ENCODE assay signal across 8 cellular contexts in the genomic region with DNA sequence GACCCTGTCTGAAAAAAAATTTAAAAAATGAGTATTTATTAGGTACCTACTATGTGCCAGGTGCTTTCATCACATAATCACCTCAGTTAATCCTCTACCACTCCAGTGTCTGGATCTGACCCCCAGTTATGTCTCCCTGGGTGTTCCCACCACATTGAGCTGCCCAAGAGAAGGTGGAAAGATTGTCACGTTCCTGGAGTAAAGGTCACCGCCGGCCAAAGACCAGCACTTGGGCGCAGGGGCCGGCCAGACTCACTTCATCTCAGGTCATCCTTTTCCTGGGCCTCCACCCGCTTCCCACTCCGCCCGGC. TPM values are rescaled to one million over a fixed set of nuclear protein-coding genes. Genes with fewer than 3 reads are reported as not detected.
DNase-seq lines count a peak whose midpoint lies in the region; TF ChIP-seq lines count a peak whose summit lies in the region.

No MANE protein-coding gene starts in this region.

- H3K79me2 ChIP-seq in hepatocyte (peaks cover 19% of the 10 kb centered on the region), smooth muscle cell (ENCODE audit: low read depth) (peaks cover 9% of the 10 kb centered on the region)

- H3K9me2 ChIP-seq in hepatocyte (replicated peaks; ENCODE audit: insufficient read depth), result no peaks in the 10 kb centered on the region

- POLR2A ChIA-PET in activated CD4-positive, alpha-beta memory T cell treated with anti-CD3 and anti-CD28 coated beads, Interleukin-2, amount 10 ng/mL, durations not matched to agents 7 days and 5 days (lab: Charles Lee), result interaction anchor here (0.7 to 6.0 kb wide), 31 partner anchors 9 to 497 kb away, joined by 3 to 62 read pairs (median 5); a partner anchor contains a TSS

- peaks cover 26% of the 10 kb centered on the region for H3K36me3 Mint-ChIP-seq in activated CD4-positive, alpha-beta memory T cell treated with anti-CD3 and anti-CD28 coated beads, Interleukin-2, amount 10 ng/mL, durations not matched to agents 7 days and 5 days (ENCODE audit: low read depth)

- in situ Hi-C loops in HAP-1 (cut with MboI; ENCODE audit: low sequenced_read_pairs), result no loop called here

- H3K4me3 Mint-ChIP-seq in activated CD4-positive, alpha-beta memory T cell treated with anti-CD3 and anti-CD28 coated beads, Interleukin-2, amount 10 ng/mL, durations not matched to agents 7 days and 5 days, result peak overlapping the region; percentile 96

- peak overlapping the region; percentile 89 for H3K27ac Mint-ChIP-seq in activated CD4-positive, alpha-beta memory T cell treated with anti-CD3 and anti-CD28 coated beads, Interleukin-2, amount 10 ng/mL, durations not matched to agents 7 days and 5 days

- no peak for DNase-seq in HAP-1 (ENCODE audit: low spot score in 2 of 2)
- DNase-seq in activated CD4-positive, alpha-beta memory T cell treated with anti-CD3 and anti-CD28 coated beads, Interleukin-2, amount 10 ng/mL, durations not matched to agents 7 days and 5 days, result no peak
- peak; percentile 46 for DNase-seq in hepatocyte (ENCODE audit: low spot score)
- no peak for DNase-seq in smooth muscle cell (lab: John Stamatoyannopoulos, UW; ENCODE audit: unreplicated experiment)
- no peak for DNase-seq in GOT3 (lab: John Stamatoyannopoulos, UW)
- DNase-seq in GM20000 (ENCODE audit: low spot score), result no peak
- no peak for DNase-seq in HK-2 (ENCODE audit: unreplicated experiment)
- DNase-seq in NCI-H128 (lab: John Stamatoyannopoulos, UW; ENCODE audit: unreplicated experiment), result no peak

- H4K20me1 ChIP-seq in hepatocyte (ENCODE audit: insufficient read depth, poor library complexity, severe bottlenecking) (no peaks in the 10 kb centered on the region), smooth muscle cell (ENCODE audit: low read depth) (no peaks in the 10 kb centered on the region)

- no peaks in the 10 kb centered on the region for H3K9me3 Mint-ChIP-seq in activated CD4-positive, alpha-beta memory T cell treated with anti-CD3 and anti-CD28 coated beads, Interleukin-2, amount 10 ng/mL, durations not matched to agents 7 days and 5 days

- H3K9me3 ChIP-seq in HAP-1 (no peaks in the 10 kb centered on the region), hepatocyte (ENCODE audit: low read depth) (no peaks in the 10 kb centered on the region), smooth muscle cell (replicated peaks; ENCODE audit: low read depth) (no peaks in the 10 kb centered on the region)

- H3K4me2 ChIP-seq in hepatocyte, result peak overlapping the region; percentile 85
- H3K4me2 ChIP-seq in smooth muscle cell, result peak overlapping the region; percentile 95

- no peaks in the 10 kb centered on the region for H3F3A ChIP-seq in smooth muscle cell (ENCODE audit: low read depth)

- peaks cover 49% of the 10 kb centered on the region for H3K4me1 Mint-ChIP-seq in activated CD4-positive, alpha-beta memory T cell treated with anti-CD3 and anti-CD28 coated beads, Interleukin-2, amount 10 ng/mL, durations not matched to agents 7 days and 5 days

- no peaks in the 10 kb centered on the region for H3K27me3 Mint-ChIP-seq in activated CD4-positive, alpha-beta memory T cell treated with anti-CD3 and anti-CD28 coated beads, Interleukin-2, amount 10 ng/mL, durations not matched to agents 7 days and 5 days

- TF ChIP-seq CTCF in hepatocyte (IDR thresholded peaks at IDR 0.05; ENCODE audit: poor library complexity) (no peak), smooth muscle cell (IDR thresholded peaks at IDR 0.05; ENCODE audit: borderline replicate concordance, insufficient read depth, poor library complexity, severe bottlenecking) (no peak), GM20000 (IDR thresholded peaks at IDR 0.05; ENCODE audit: extremely low read depth, missing control alignments) (no peak)

- CTCF ChIA-PET in activated CD4-positive, alpha-beta memory T cell treated with anti-CD3 and anti-CD28 coated beads, Interleukin-2, amount 10 ng/mL, durations not matched to agents 7 days and 5 days (lab: Charles Lee), result interaction anchor here (1.2 to 1.6 kb wide), 6 partner anchors 12 to 145 kb away, joined by 3 to 7 read pairs (median 4); a partner anchor contains a TSS

- H3K27me3 ChIP-seq in HAP-1 (ENCODE audit: low read depth) (no peaks in the 10 kb centered on the region), hepatocyte (no peaks in the 10 kb centered on the region), smooth muscle cell (ENCODE audit: low read depth) (no peaks in the 10 kb centered on the region)

- peaks cover 6% of the 10 kb centered on the region; the same call in 1 of the 2 replicates for H3K4me1 ChIP-seq in HAP-1
- peaks cover 14% of the 10 kb centered on the region for H3K4me1 ChIP-seq in hepatocyte (ENCODE audit: insufficient read depth)
- peaks cover 6% of the 10 kb centered on the region for H3K4me1 ChIP-seq in smooth muscle cell (ENCODE audit: low read depth)

- H3K9ac ChIP-seq in smooth muscle cell (ENCODE audit: low read depth), result peak overlapping the region; percentile 78

- WGBS in hepatocyte (ENCODE audit: low lambda C conversion rate, missing lambda C conversion rate), result 9% methylated on average over 8 of the region's 8 CpGs
- WGBS in smooth muscle cell (ENCODE audit: low lambda C conversion rate), result 13% methylated on average over 8 of the region's 8 CpGs

- H3K4me3 ChIP-seq in HAP-1, result peak overlapping the region; percentile 96
- H3K4me3 ChIP-seq in hepatocyte, result peak overlapping the region; percentile 76
- H3K4me3 ChIP-seq in smooth muscle cell, result peak overlapping the region; percentile 83

- H3K36me3 ChIP-seq in HAP-1 (replicated peaks) (peaks cover 40% of the 10 kb centered on the region), hepatocyte (replicated peaks; ENCODE audit: insufficient read depth, low read depth) (no peaks in the 10 kb centered on the region), smooth muscle cell (ENCODE audit: low read depth) (no peaks in the 10 kb centered on the region)

- H2AFZ ChIP-seq in hepatocyte (peak overlapping the region; percentile 65), smooth muscle cell (ENCODE audit: low read depth) (peak overlapping the region; percentile 88)

- H3K27ac ChIP-seq in hepatocyte (peak overlapping the region; percentile 95), smooth muscle cell (ENCODE audit: low read depth) (peak overlapping the region; percentile 73)

RNA-seq across cellular contexts. Expression of a gene that starts 0.7 kb away (rescaled TPM):
- 100 to 1,000 TPM; 101 to 105 TPM for total RNA-seq in activated CD4-positive, alpha-beta memory T cell treated with anti-CD3 and anti-CD28 coated beads, Interleukin-2, amount 10 ng/mL, durations not matched to agents 7 days and 5 days
- 26.9 and 33.5 TPM in 2 replicates for total RNA-seq in hepatocyte
- 49.2 and 60.1 TPM in 2 replicates for polyA plus RNA-seq in hepatocyte
- 15.1 and 20.1 TPM in 2 replicates for total RNA-seq in smooth muscle cell
- 40.5 and 44.3 TPM in 2 replicates for polyA plus RNA-seq in smooth muscle cell

RNA-seq across cellular contexts. Expression of a gene that starts 17.7 kb away (rescaled TPM):
- total RNA-seq in activated CD4-positive, alpha-beta memory T cell treated with anti-CD3 and anti-CD28 coated beads, Interleukin-2, amount 10 ng/mL, durations not matched to agents 7 days and 5 days, result not detected
- total RNA-seq in hepatocyte, result 0.16 and 0.60 TPM in 2 replicates
- polyA plus RNA-seq in hepatocyte, result 0.55 and 1.1 TPM in 2 replicates
- 0.09 and 0.36 TPM in 2 replicates for total RNA-seq in smooth muscle cell
- polyA plus RNA-seq in smooth muscle cell, result 0.25 and 2.3 TPM in 2 replicates

RNA-seq across cellular contexts. Expression of a gene that starts 34.4 kb away (rescaled TPM):
- not detected for total RNA-seq in activated CD4-positive, alpha-beta memory T cell treated with anti-CD3 and anti-CD28 coated beads, Interleukin-2, amount 10 ng/mL, durations not matched to agents 7 days and 5 days
- 3.8 and 5.8 TPM in 2 replicates for total RNA-seq in hepatocyte
- 3.9 and 4.5 TPM in 2 replicates for polyA plus RNA-seq in hepatocyte
- total RNA-seq in smooth muscle cell, result not detected in 2 replicates
- polyA plus RNA-seq in smooth muscle cell, result 0.46 TPM in 1 of 2 replicates, not detected in the other

RNA-seq across cellular contexts. Expression of a gene that starts 41.2 kb away (rescaled TPM):
- total RNA-seq in activated CD4-positive, alpha-beta memory T cell treated with anti-CD3 and anti-CD28 coated beads, Interleukin-2, amount 10 ng/mL, durations not matched to agents 7 days and 5 days, result 100 to 1,000 TPM; 126 to 127 TPM
- total RNA-seq in hepatocyte (35.8 and 47.5 TPM in 2 replicates), smooth muscle cell (12.0 and 12.3 TPM in 2 replicates)
- polyA plus RNA-seq in hepatocyte (38.8 and 58.8 TPM in 2 replicates), smooth muscle cell (10.9 and 17.9 TPM in 2 replicates)
